ENCODE assay signal across 17 cellular contexts in the genomic region with DNA sequence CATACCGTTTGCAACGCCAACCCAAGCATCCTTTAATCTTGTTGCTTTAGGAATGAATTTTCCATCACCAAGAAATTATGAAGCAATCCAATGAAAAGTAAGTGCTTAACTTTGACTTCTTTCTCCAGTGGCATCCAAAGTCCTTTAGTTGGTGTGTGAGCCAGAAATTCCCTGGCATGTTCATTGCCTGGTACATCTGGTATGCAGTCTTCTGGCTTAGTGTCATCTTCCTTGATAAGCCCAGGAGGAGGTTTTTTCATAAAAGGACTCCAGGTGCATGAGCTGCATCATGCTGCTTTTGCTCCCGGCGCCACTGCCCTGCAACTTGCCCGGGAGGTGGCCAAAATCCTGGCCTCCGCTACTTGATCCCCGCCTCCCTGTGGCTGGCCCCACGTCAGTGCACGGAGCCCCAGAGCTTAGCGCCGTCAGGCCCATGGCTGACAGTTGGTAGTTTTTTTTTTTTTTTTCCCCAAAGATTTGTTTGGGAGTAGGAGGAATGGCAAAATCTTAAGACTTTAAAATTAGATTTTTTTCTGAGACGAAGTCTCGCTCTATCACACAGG. TPM values are rescaled to one million over a fixed set of nuclear protein-coding genes. Genes with fewer than 3 reads are reported as not detected.
DNase-seq lines count a peak whose midpoint lies in the region; ATAC-seq and TF ChIP-seq lines count a peak whose summit lies in the region.
"Had no signal": no experiment of that assay in that cellular context is flagged by ENCODE, and none has a peak within 500 bp of the region (broad histone marks: within the 10 kb centered on the region; RNA-seq: fewer than 3 reads in every experiment).

No MANE protein-coding gene starts in this region.

- intact Hi-C loops in A673 (cut with micrococcal nuclease; ENCODE audit: unreplicated experiment), result loop anchor here (5.0 kb wide), 1 partner anchor 335 kb away; no protein-coding TSS in a partner anchor
- intact Hi-C loops in activated CD4-positive, alpha-beta memory T cell treated with anti-CD3 and anti-CD28 coated beads for 36 hours (cut with micrococcal nuclease), result no loop called here

- POLR2A ChIA-PET in A673 (lab: Charles Lee; ENCODE audit: low non-redundant PET), result no interaction called here
- POLR2A ChIA-PET in activated CD4-positive, alpha-beta memory T cell treated with anti-CD3 and anti-CD28 coated beads for 36 hours (lab: Charles Lee), result no interaction called here

- H3K27ac Mint-ChIP-seq in endodermal cell, result peak overlapping the region; percentile 85
- H3K27ac Mint-ChIP-seq in mesothelial cell of epicardium, result peak overlapping the region; percentile 48
- H3K27ac Mint-ChIP-seq in activated CD4-positive, alpha-beta memory T cell treated with anti-CD3 and anti-CD28 coated beads for 36 hours, result no peak overlapping the region
- H3K27ac Mint-ChIP-seq: activated T-cell treated with anti-CD3 and anti-CD28 coated beads, Interleukin-2, amount 50 U/mL, for 72 hours; natural killer cell treated with Interleukin-12 subunit alpha and Interleukin-12 subunit beta and Interleukin-15 and Interleukin-18, amount 100 ng/mL, for 72 hours had no signal

- H3K27me3 ChIP-seq in A673 (replicated peaks; ENCODE audit: insufficient read depth, low read depth, low read length, poor library complexity), result no peaks in the 10 kb centered on the region
- no peaks in the 10 kb centered on the region for H3K27me3 ChIP-seq in HUES48 (ENCODE audit: control insufficient read depth, insufficient read depth, low read length)
- no peaks in the 10 kb centered on the region for H3K27me3 ChIP-seq in endodermal cell (ENCODE audit: control insufficient read depth, insufficient read depth, low read length, poor library complexity, severe bottlenecking)
- H3K27me3 ChIP-seq: gastroesophageal sphincter had no signal

- H3K27ac ChIP-seq in A673 (ENCODE audit: low read depth, low read length, poor library complexity, severe bottlenecking) (peak overlapping the region; percentile 12), HUES48 (ENCODE audit: low read depth, low read length) (peak overlapping the region; percentile 87), endodermal cell (ENCODE audit: low read depth, low read length) (peak overlapping the region; percentile 61)
- H3K27ac ChIP-seq: gastroesophageal sphincter had no signal

- no peaks in the 10 kb centered on the region for H3K9me3 ChIP-seq in A673 (ENCODE audit: low read depth, low read length, poor library complexity, severe bottlenecking)
- H3K9me3 ChIP-seq in HUES48 (ENCODE audit: control insufficient read depth, insufficient read depth, low read length), result no peaks in the 10 kb centered on the region
- H3K9me3 ChIP-seq in endodermal cell (ENCODE audit: control insufficient read depth, low read length), result no peaks in the 10 kb centered on the region
- H3K9me3 ChIP-seq: gastroesophageal sphincter had no signal

- WGBS in endodermal cell (ENCODE audit: insufficient coverage in 1 of 2, insufficient read length in 1 of 2), 2 experiments, result 84 to 95% methylated on average over 5 to 13 of the region's 13 CpGs

- H3K9me3 Mint-ChIP-seq in endodermal cell (no peaks in the 10 kb centered on the region), mesothelial cell of epicardium (no peaks in the 10 kb centered on the region)
- no peaks in the 10 kb centered on the region for H3K9me3 Mint-ChIP-seq in activated CD4-positive, alpha-beta memory T cell treated with anti-CD3 and anti-CD28 coated beads for 36 hours
- H3K9me3 Mint-ChIP-seq: activated CD8-positive, alpha-beta T cell treated with anti-CD3 and anti-CD28 coated beads for 36 hours; activated T-cell treated with anti-CD3 and anti-CD28 coated beads, Interleukin-2, amount 50 U/mL, for 72 hours; natural killer cell treated with Interleukin-12 subunit alpha and Interleukin-12 subunit beta and Interleukin-15 and Interleukin-18, amount 100 ng/mL, for 72 hours had no signal

- H3K4me3 Mint-ChIP-seq in endodermal cell (no peak overlapping the region), mesothelial cell of epicardium (no peak overlapping the region)
- no peak overlapping the region for H3K4me3 Mint-ChIP-seq in activated CD4-positive, alpha-beta memory T cell treated with anti-CD3 and anti-CD28 coated beads for 36 hours
- H3K4me3 Mint-ChIP-seq: activated CD8-positive, alpha-beta T cell treated with anti-CD3 and anti-CD28 coated beads for 36 hours; activated T-cell treated with anti-CD3 and anti-CD28 coated beads, Interleukin-2, amount 50 U/mL, for 72 hours; natural killer cell treated with Interleukin-12 subunit alpha and Interleukin-12 subunit beta and Interleukin-15 and Interleukin-18, amount 100 ng/mL, for 72 hours had no signal

- H3K36me3 ChIP-seq in A673 (ENCODE audit: insufficient read depth, low read length, poor library complexity, severe bottlenecking) (peaks cover 74% of the 10 kb centered on the region), HUES48 (ENCODE audit: control insufficient read depth, insufficient read depth, low read length) (peaks cover 84% of the 10 kb centered on the region), endodermal cell (ENCODE audit: control insufficient read depth, insufficient read depth, low read length) (peaks cover 85% of the 10 kb centered on the region)

- no peak for ATAC-seq in GM19035 (IDR thresholded peaks at IDR 0.05; ENCODE audit: unreplicated experiment)
- ATAC-seq: activated CD8-positive, alpha-beta T cell treated with anti-CD3 and anti-CD28 coated beads for 36 hours; natural killer cell treated with Interleukin-12 subunit alpha and Interleukin-12 subunit beta and Interleukin-15 and Interleukin-18, amount 100 ng/mL, for 72 hours had no signal

- DNase-seq in A673 (ENCODE audit: low spot score), result no peak
- no peak for DNase-seq in endodermal cell
- no peak for DNase-seq in mesothelial cell of epicardium (ENCODE audit: low spot score in 2 of 2, unreplicated experiment in 2 of 2)
- no peak for DNase-seq in NCI-H345 treated with DMSO at 0.1 percent for 48 hours (lab: John Stamatoyannopoulos, UW; ENCODE audit: unreplicated experiment)
- DNase-seq in stimulated activated CD4-positive, alpha-beta T cell treated with anti-CD3 and anti-CD28 coated beads, Interleukin-4, amount 100 ng/mL, for 1 hour, result no peak
- no peak for DNase-seq in activated CD4-positive, alpha-beta memory T cell treated with anti-CD3 and anti-CD28 coated beads for 36 hours
- DNase-seq: activated CD8-positive, alpha-beta T cell treated with anti-CD3 and anti-CD28 coated beads for 36 hours; activated T-cell treated with anti-CD3 and anti-CD28 coated beads, Interleukin-2, amount 50 U/mL, for 72 hours; AML-193; central memory CD4-positive, alpha-beta T cell; GDM1; GOT3; NCI-H1694 had no signal

- BruUV-seq in A673 (replicated peaks; lab: Mats Ljungman, UMichigan), result no TSS peak

- H3K4me1 ChIP-seq in A673 (ENCODE audit: insufficient read depth, low read length, poor library complexity, severe bottlenecking) (no peaks in the 10 kb centered on the region), HUES48 (ENCODE audit: control insufficient read depth, insufficient read depth, low read length) (peaks cover 5% of the 10 kb centered on the region), endodermal cell (ENCODE audit: control insufficient read depth, insufficient read depth, low read length) (no peaks in the 10 kb centered on the region)
- H3K4me1 ChIP-seq: gastroesophageal sphincter had no signal

- H3K4me1 Mint-ChIP-seq in endodermal cell, result peaks cover 6% of the 10 kb centered on the region
- H3K4me1 Mint-ChIP-seq in mesothelial cell of epicardium, result peaks cover 5% of the 10 kb centered on the region
- peaks cover 19% of the 10 kb centered on the region for H3K4me1 Mint-ChIP-seq in activated CD4-positive, alpha-beta memory T cell treated with anti-CD3 and anti-CD28 coated beads for 36 hours (ENCODE audit: low read depth)

- CTCF ChIA-PET in A673 (lab: Charles Lee), result interaction anchor here (0.6 kb wide), 1 partner anchor 70 kb away, joined by 3 read pairs; no protein-coding TSS in a partner anchor
- CTCF ChIA-PET in activated CD4-positive, alpha-beta memory T cell treated with anti-CD3 and anti-CD28 coated beads for 36 hours (lab: Charles Lee), result interaction anchor here (0.6 to 1.2 kb wide), 3 partner anchors 16 to 708 kb away, joined by 3 to 5 read pairs (median 4); no protein-coding TSS in a partner anchor

- no peaks in the 10 kb centered on the region for H3K27me3 Mint-ChIP-seq in endodermal cell (ENCODE audit: insufficient read depth)
- no peaks in the 10 kb centered on the region for H3K27me3 Mint-ChIP-seq in mesothelial cell of epicardium (ENCODE audit: low read depth)
- H3K27me3 Mint-ChIP-seq in activated CD4-positive, alpha-beta memory T cell treated with anti-CD3 and anti-CD28 coated beads for 36 hours, result no peaks in the 10 kb centered on the region
- H3K27me3 Mint-ChIP-seq: activated CD8-positive, alpha-beta T cell treated with anti-CD3 and anti-CD28 coated beads for 36 hours; natural killer cell treated with Interleukin-12 subunit alpha and Interleukin-12 subunit beta and Interleukin-15 and Interleukin-18, amount 100 ng/mL, for 72 hours had no signal

- H3K4me3 ChIP-seq in A673 (ENCODE audit: low read depth, low read length, poor library complexity, severe bottlenecking), result no peak overlapping the region
- H3K4me3 ChIP-seq in HUES48 (ENCODE audit: low read depth, low read length), result no peak overlapping the region
- H3K4me3 ChIP-seq in endodermal cell (ENCODE audit: low read length), result no peak overlapping the region
- H3K4me3 ChIP-seq: gastroesophageal sphincter had no signal

- peaks cover 44% of the 10 kb centered on the region for H3K36me3 Mint-ChIP-seq in endodermal cell (ENCODE audit: low read depth)
- peaks cover 17% of the 10 kb centered on the region for H3K36me3 Mint-ChIP-seq in mesothelial cell of epicardium
- peaks cover 18% of the 10 kb centered on the region for H3K36me3 Mint-ChIP-seq in activated CD4-positive, alpha-beta memory T cell treated with anti-CD3 and anti-CD28 coated beads for 36 hours

- no peak overlapping the region for H3K9ac ChIP-seq in HUES48 (ENCODE audit: low read depth, low read length)
- no peak overlapping the region for H3K9ac ChIP-seq in endodermal cell (ENCODE audit: extremely low read depth, low read length, poor library complexity, severe bottlenecking)

- TF ChIP-seq CTCF in A673 (conservative IDR thresholded peaks at IDR 0.05; ENCODE audit: low read depth, low read length) (no peak), endodermal cell (conservative IDR thresholded peaks at IDR 0.05) (no peak), mesothelial cell of epicardium (IDR thresholded peaks at IDR 0.05; ENCODE audit: unreplicated experiment) (no peak)

RNA-seq across cellular contexts. Expression of a gene that starts 58.7 kb away (rescaled TPM):
- total RNA-seq in A673 (2021) (109 and 112 TPM in 2 replicates), endodermal cell (100 to 1,000 TPM; 114 to 126 TPM), mesothelial cell of epicardium (113 to 122 TPM (median 120 TPM) in 3 replicates)
- polyA plus RNA-seq in endodermal cell (2013, experiment 1 of 2), result 79.0 TPM
- 74.6 TPM for polyA plus RNA-seq in endodermal cell (2013, experiment 2 of 2)
- 100 to 1,000 TPM; 122 TPM for total RNA-seq in activated CD4-positive, alpha-beta memory T cell treated with anti-CD3 and anti-CD28 coated beads for 36 hours

Comparison
In these comparisons a context has a peak if more than half of its experiments do, and no peak if none do; other contexts are left out.
1. H3K27ac ChIP-seq: peak in every context shown above with its lines; median percentile 87 in HUES48; 61 in endodermal cell; 12 in A673.